Comparison of ENCODE assay signal across 9 cellular contexts in genomic region chr20:36932067-36932466, GRCh38. TPM values are rescaled to one million over a fixed set of nuclear protein-coding genes. Genes with fewer than 3 reads are reported as not detected.
DNase-seq lines count a peak whose midpoint lies in the region; ATAC-seq, FAIRE-seq and TF ChIP-seq lines count a peak whose summit lies in the region.
"Not testable (repeated sequence)": the region's sequence is repeated elsewhere in the genome, so short reads cannot be mapped to it uniquely, and the experiment has no call there.
"Had no signal": no experiment of that assay in that cellular context is flagged by ENCODE, and none has a peak within 500 bp of the region (broad histone marks: within the 10 kb centered on the region; RNA-seq: fewer than 3 reads in every experiment).

No MANE protein-coding gene starts in this region.

- H3K36me3 ChIP-seq in HepG2 (replicated peaks in 1 of 2; ENCODE audit: control insufficient read depth in 1 of 2, insufficient read depth in 2 of 2, low read length in 2 of 2) (peaks cover 2 to 20% of the 10 kb centered on the region in 2 experiments; a peak in 2 of 5 replicates), psoas muscle (ENCODE audit: insufficient read depth in 1 of 2, low read depth in 1 of 2) (peaks cover 0 to 52% of the 10 kb centered on the region in 2 donors), tibial nerve (peaks cover 9 to 96% (median 29%) of the 10 kb centered on the region in 3 donors)

- DNase-seq in CD14-positive monocyte (ENCODE audit: low spot score); T-helper 17 cell; activated CD8-positive, alpha-beta T cell treated with anti-CD3 and anti-CD28 coated beads for 36 hours; activated naive CD4-positive, alpha-beta T cell treated with anti-CD3 and anti-CD28 coated beads for 36 hours; HepG2 (ENCODE audit: low spot score); psoas muscle; tibial nerve (ENCODE audit: low spot score in 2 of 2): not testable (repeated sequence)

- in situ Hi-C loops in HepG2 (cut with HindIII; ENCODE audit: extremely low pct_ligation_motif_present, low pct_unique_long_range_greater_than_20kb): not testable (repeated sequence)

- not testable (repeated sequence) for H3K27me3 Mint-ChIP-seq in CD14-positive monocyte (ENCODE audit: low read depth in 3 of 3); T-helper 17 cell; activated CD8-positive, alpha-beta T cell treated with anti-CD3 and anti-CD28 coated beads for 36 hours; activated naive CD4-positive, alpha-beta T cell treated with anti-CD3 and anti-CD28 coated beads for 36 hours (ENCODE audit: low read depth); dendritic cell treated with granulocyte-macrophage colony-stimulating factor and Interleukin-4, amounts not matched to agents 40 ng/mL and 50 ng/mL, for 4 days

- H3K27ac Mint-ChIP-seq in CD14-positive monocyte (peak overlapping the region; percentile 70 to 93 (median 87)), T-helper 17 cell (peak overlapping the region; percentile 94)
- H3K27ac Mint-ChIP-seq in activated CD8-positive, alpha-beta T cell treated with anti-CD3 and anti-CD28 coated beads for 36 hours: peak overlapping the region; percentile 62
- peak overlapping the region; percentile 56 for H3K27ac Mint-ChIP-seq in activated naive CD4-positive, alpha-beta T cell treated with anti-CD3 and anti-CD28 coated beads for 36 hours
- peak overlapping the region; percentile 77 for H3K27ac Mint-ChIP-seq in dendritic cell treated with granulocyte-macrophage colony-stimulating factor and Interleukin-4, amounts not matched to agents 40 ng/mL and 50 ng/mL, for 4 days

- not testable (repeated sequence) for TF ChIP-seq POLR2A in HepG2 (IDR thresholded peaks at IDR 0.05; ENCODE audit: insufficient read depth in 1 of 2, low read depth in 2 of 2, low read length in 2 of 2); tibial nerve (IDR thresholded peaks at IDR 0.05)

- WGBS in HepG2 (ENCODE audit: low lambda C conversion rate): 96% methylated on average over 12 of the region's 12 CpGs
- WGBS in psoas muscle, 3 donors: 48 to 71% (median 52%) methylated on average over 11 to 12 of the region's 12 CpGs
- WGBS in tibial nerve, 2 donors: 86 to 91% methylated on average over 12 of the region's 12 CpGs

- not testable (repeated sequence) for TF ChIP-seq RAD21 in HepG2 (CRISPR knock-in tag; IDR thresholded peaks at IDR 0.05)

- intact Hi-C loops in CD14-positive monocyte (cut with micrococcal nuclease); activated CD8-positive, alpha-beta T cell treated with anti-CD3 and anti-CD28 coated beads for 36 hours (cut with micrococcal nuclease); activated naive CD4-positive, alpha-beta T cell treated with anti-CD3 and anti-CD28 coated beads for 36 hours (cut with micrococcal nuclease); HepG2 (cut with micrococcal nuclease; ENCODE audit: unreplicated experiment); psoas muscle (cut with DNase I): not testable (repeated sequence)
- intact Hi-C loops in dendritic cell treated with granulocyte-macrophage colony-stimulating factor and Interleukin-4, amounts not matched to agents 40 ng/mL and 50 ng/mL, for 4 days (cut with micrococcal nuclease): loop anchor here (10.0 kb wide), 1 partner anchor 153 kb away; no protein-coding TSS in a partner anchor

- not testable (repeated sequence) for H3K79me2 ChIP-seq in HepG2 (ENCODE audit: insufficient read depth, low read length)

- TF ChIP-seq EP300 in HepG2 (IDR thresholded peaks at IDR 0.05; ENCODE audit: low read depth in 2 of 2, low read length in 2 of 2); HepG2 (CRISPR knock-in tag; IDR thresholded peaks at IDR 0.05; ENCODE audit: borderline replicate concordance): not testable (repeated sequence)
- peak in 1 of 2 donors; percentile 15 for TF ChIP-seq EP300 in tibial nerve (IDR thresholded peaks at IDR 0.05)

- not testable (repeated sequence) for H3K9me3 ChIP-seq in T-helper 17 cell (ENCODE audit: control insufficient read depth, low read length, poor library complexity, severe bottlenecking); HepG2 (ENCODE audit: low read length); psoas muscle; tibial nerve

- H3K4me1 ChIP-seq in HepG2 (ENCODE audit: insufficient read depth, low read length) (peaks cover 52% of the 10 kb centered on the region), psoas muscle (peaks cover 11% of the 10 kb centered on the region), tibial nerve (peaks cover 0 to 87% (median 37%) of the 10 kb centered on the region in 4 donors)

- H3K4me3 ChIP-seq in HepG2 (replicated peaks in 1 of 3; ENCODE audit: insufficient read depth in 1 of 3, low read depth in 2 of 3, low read length in 3 of 3); psoas muscle; tibial nerve: not testable (repeated sequence)

- BruUV-seq in HepG2 (replicated peaks; lab: Mats Ljungman, UMichigan): not testable (repeated sequence)

- POLR2A ChIA-PET in activated CD8-positive, alpha-beta T cell treated with anti-CD3 and anti-CD28 coated beads for 36 hours (lab: Charles Lee); HepG2 (lab: Yijun Ruan, JAX): not testable (repeated sequence)

- H3K4me1 Mint-ChIP-seq in CD14-positive monocyte (peaks cover 49% of the 10 kb centered on the region), T-helper 17 cell (peaks cover 27% of the 10 kb centered on the region)
- H3K4me1 Mint-ChIP-seq in activated CD8-positive, alpha-beta T cell treated with anti-CD3 and anti-CD28 coated beads for 36 hours (ENCODE audit: low read depth): peaks cover 46% of the 10 kb centered on the region
- H3K4me1 Mint-ChIP-seq in activated naive CD4-positive, alpha-beta T cell treated with anti-CD3 and anti-CD28 coated beads for 36 hours (ENCODE audit: low read depth): peaks cover 57% of the 10 kb centered on the region
- H3K4me1 Mint-ChIP-seq in dendritic cell treated with granulocyte-macrophage colony-stimulating factor and Interleukin-4, amounts not matched to agents 40 ng/mL and 50 ng/mL, for 4 days (ENCODE audit: low read depth): peaks cover 76% of the 10 kb centered on the region

- H3K4me2 ChIP-seq in HepG2 (ENCODE audit: low read depth, low read length): not testable (repeated sequence)

- CTCF ChIA-PET in activated CD8-positive, alpha-beta T cell treated with anti-CD3 and anti-CD28 coated beads for 36 hours (lab: Charles Lee): interaction anchor here (2.8 kb wide), 1 partner anchor 12 kb away, joined by 15 read pairs; no protein-coding TSS in a partner anchor
- CTCF ChIA-PET in activated naive CD4-positive, alpha-beta T cell treated with anti-CD3 and anti-CD28 coated beads for 36 hours (lab: Charles Lee): interaction anchor here (0.6 kb wide), 1 partner anchor 26 kb away, joined by 3 read pairs; no protein-coding TSS in a partner anchor
- CTCF ChIA-PET in HepG2 (lab: Yijun Ruan, JAX; ENCODE audit: low intra/inter-chr PET ratio, low total read pairs): not testable (repeated sequence)

- TF ChIP-seq CTCF in CD14-positive monocyte (IDR thresholded peaks at IDR 0.05); activated CD8-positive, alpha-beta T cell treated with anti-CD3 and anti-CD28 coated beads for 36 hours (IDR thresholded peaks at IDR 0.05); HepG2 (CRISPR knock-in tag; IDR thresholded peaks at IDR 0.05); psoas muscle (IDR thresholded peaks at IDR 0.05); tibial nerve (IDR thresholded peaks at IDR 0.05): not testable (repeated sequence)

- not testable (repeated sequence) for H3K9me3 Mint-ChIP-seq in CD14-positive monocyte; activated CD8-positive, alpha-beta T cell treated with anti-CD3 and anti-CD28 coated beads for 36 hours; activated naive CD4-positive, alpha-beta T cell treated with anti-CD3 and anti-CD28 coated beads for 36 hours; dendritic cell treated with granulocyte-macrophage colony-stimulating factor and Interleukin-4, amounts not matched to agents 40 ng/mL and 50 ng/mL, for 4 days

- not testable (repeated sequence) for H2AFZ ChIP-seq in HepG2 (ENCODE audit: low read length)

- ATAC-seq in T-helper 17 cell; activated CD8-positive, alpha-beta T cell treated with anti-CD3 and anti-CD28 coated beads for 36 hours; HepG2: not testable (repeated sequence)
- peak in 3 of 4 donors; percentile 23 to 54 (median 34) for ATAC-seq in psoas muscle

- H3K4me3 Mint-ChIP-seq in CD14-positive monocyte (peak overlapping the region; percentile 26 to 39), T-helper 17 cell (peak overlapping the region; percentile 41)
- not testable (repeated sequence) for H3K4me3 Mint-ChIP-seq in activated CD8-positive, alpha-beta T cell treated with anti-CD3 and anti-CD28 coated beads for 36 hours; activated naive CD4-positive, alpha-beta T cell treated with anti-CD3 and anti-CD28 coated beads for 36 hours
- peak overlapping the region; percentile 49 for H3K4me3 Mint-ChIP-seq in dendritic cell treated with granulocyte-macrophage colony-stimulating factor and Interleukin-4, amounts not matched to agents 40 ng/mL and 50 ng/mL, for 4 days

- peaks cover 78 to 98% of the 10 kb centered on the region in 2 donors for H3K36me3 Mint-ChIP-seq in CD14-positive monocyte
- not testable (repeated sequence) for H3K36me3 Mint-ChIP-seq in T-helper 17 cell (ENCODE audit: low read depth)
- peaks cover 57% of the 10 kb centered on the region for H3K36me3 Mint-ChIP-seq in activated CD8-positive, alpha-beta T cell treated with anti-CD3 and anti-CD28 coated beads for 36 hours (ENCODE audit: low read depth)
- H3K36me3 Mint-ChIP-seq in activated naive CD4-positive, alpha-beta T cell treated with anti-CD3 and anti-CD28 coated beads for 36 hours (ENCODE audit: low read depth): peaks cover 47% of the 10 kb centered on the region
- peaks cover 100% of the 10 kb centered on the region for H3K36me3 Mint-ChIP-seq in dendritic cell treated with granulocyte-macrophage colony-stimulating factor and Interleukin-4, amounts not matched to agents 40 ng/mL and 50 ng/mL, for 4 days (ENCODE audit: low read depth)

- not testable (repeated sequence) for H3K27ac ChIP-seq in HepG2 (ENCODE audit: extremely low read length, insufficient read depth, low read length); psoas muscle
- H3K27ac ChIP-seq in tibial nerve: peak overlapping the region in 3 of 4 donors; percentile 33 to 99 (median 90)

- H3K27me3 ChIP-seq in HepG2 (ENCODE audit: control insufficient read depth in 1 of 2, insufficient read depth in 2 of 2, low read length in 2 of 2); psoas muscle (ENCODE audit: insufficient read depth in 3 of 3, low read length in 2 of 3); tibial nerve: not testable (repeated sequence)

- not testable (repeated sequence) for H4K20me1 ChIP-seq in HepG2 (ENCODE audit: insufficient read depth, low read length)

- not testable (repeated sequence) for H3K9ac ChIP-seq in HepG2 (ENCODE audit: insufficient read depth, low read depth, low read length)

- not testable (repeated sequence) for FAIRE-seq in HepG2 (lab: Jason Lieb, UNC)

RNA-seq across cellular contexts. Expression of gene SAMHD1, which starts 19.4 kb away (rescaled TPM):
- polyA plus RNA-seq in CD14-positive monocyte (100 to 1,000 TPM; 590 to 796 TPM), HepG2 (2011; rRNA removed) (13.2 and 16.9 TPM in 2 replicates), psoas muscle (10 to 100 TPM; 17.0 to 29.4 (median 20.3) TPM)
- total RNA-seq in T-helper 17 cell (100 to 1,000 TPM; 275 to 286 TPM), HepG2 (2016; rRNA removed; fragmentation: Illumina TruSeq; extraction: Trizol) (43.5 and 57.7 TPM in 2 replicates), psoas muscle (10 to 100 TPM; 18.2 to 36.4 (median 27.2) TPM), tibial nerve (100 to 1,000 TPM; 466 to 595 (median 566) TPM)
- total RNA-seq in activated CD8-positive, alpha-beta T cell treated with anti-CD3 and anti-CD28 coated beads for 36 hours: 10 to 100 TPM; 30.6 to 35.9 TPM
- total RNA-seq in activated naive CD4-positive, alpha-beta T cell treated with anti-CD3 and anti-CD28 coated beads for 36 hours: 10 to 100 TPM; 29.9 to 33.5 TPM
- 5.2 and 6.2 TPM in 2 replicates for total RNA-seq in HepG2 (2016; cell fraction: cytosol; rRNA removed; fragmentation: Illumina TruSeq; extraction: Trizol; ENCODE audit: low read depth)
- 41.4 and 56.8 TPM in 2 replicates for total RNA-seq in HepG2 (2016; cell fraction: insoluble cytoplasmic fraction; rRNA removed; fragmentation: Illumina TruSeq; extraction: Trizol)
- 13.7 and 15.1 TPM in 2 replicates for total RNA-seq in HepG2 (2016; cell fraction: membrane; rRNA removed; fragmentation: Illumina TruSeq; extraction: Trizol)
- total RNA-seq in HepG2 (2016; cell fraction: nucleus; rRNA removed; fragmentation: Illumina TruSeq; extraction: Trizol): 37.8 and 40.5 TPM in 2 replicates
- polyA plus RNA-seq in HepG2 (2011; cell fraction: cytosol; rRNA removed): 7.9 and 11.7 TPM in 2 replicates
- 7.0 and 9.0 TPM in 2 replicates for polyA plus RNA-seq in HepG2 (2011; cell fraction: nucleus; rRNA removed)
- 15.7 and 17.1 TPM in 2 replicates for polyA plus RNA-seq in HepG2 (2012)
- polyA plus RNA-seq in HepG2 (2016; cell fraction: cytosol; fragmentation: Illumina TruSeq; extraction: Trizol; ENCODE audit: low read depth): 3.2 and 3.7 TPM in 2 replicates
- 44.6 and 50.6 TPM in 2 replicates for polyA plus RNA-seq in HepG2 (2016; cell fraction: insoluble cytoplasmic fraction; fragmentation: Illumina TruSeq; extraction: Trizol; ENCODE audit: low read depth)
- 9.0 and 11.0 TPM in 2 replicates for polyA plus RNA-seq in HepG2 (2016; cell fraction: membrane; fragmentation: Illumina TruSeq; extraction: Trizol; ENCODE audit: low read depth)
- 34.9 and 36.6 TPM in 2 replicates for polyA plus RNA-seq in HepG2 (2016; cell fraction: nucleus; fragmentation: Illumina TruSeq; extraction: Trizol; ENCODE audit: insufficient read depth, low read depth)
- polyA minus RNA-seq in HepG2 (2011; rRNA and poly(A)+ RNA removed; ENCODE audit: low replicate concordance): 27.0 and 42.7 TPM in 2 replicates
- 17.3 and 22.0 TPM in 2 replicates for polyA minus RNA-seq in HepG2 (2011; cell fraction: cytosol; rRNA and poly(A)+ RNA removed)
- 42.0 and 50.0 TPM in 2 replicates for polyA minus RNA-seq in HepG2 (2011; cell fraction: nucleus; rRNA and poly(A)+ RNA removed)

RNA-seq across cellular contexts. Expression of gene TLDC2, which starts 56.1 kb away (rescaled TPM):
- polyA plus RNA-seq in CD14-positive monocyte (not detected), HepG2 (2011; rRNA removed) (0.69 and 1.5 TPM in 2 replicates), psoas muscle (under 1 TPM in 2 of 3 donors, not detected in 1; 0.04 to 0.05 TPM)
- total RNA-seq in T-helper 17 cell (not detected), HepG2 (2016; rRNA removed; fragmentation: Illumina TruSeq; extraction: Trizol) (1.2 and 1.6 TPM in 2 replicates), psoas muscle (under 1 TPM in 1 of 4 donors, not detected in 3; 0.15 TPM), tibial nerve (not detected)
- not detected for total RNA-seq in activated CD8-positive, alpha-beta T cell treated with anti-CD3 and anti-CD28 coated beads for 36 hours
- total RNA-seq in activated naive CD4-positive, alpha-beta T cell treated with anti-CD3 and anti-CD28 coated beads for 36 hours: not detected
- 0.62 and 0.81 TPM in 2 replicates for total RNA-seq in HepG2 (2016; cell fraction: cytosol; rRNA removed; fragmentation: Illumina TruSeq; extraction: Trizol; ENCODE audit: low read depth)
- 1.4 and 1.9 TPM in 2 replicates for total RNA-seq in HepG2 (2016; cell fraction: insoluble cytoplasmic fraction; rRNA removed; fragmentation: Illumina TruSeq; extraction: Trizol)
- 0.99 and 1.00 TPM in 2 replicates for total RNA-seq in HepG2 (2016; cell fraction: membrane; rRNA removed; fragmentation: Illumina TruSeq; extraction: Trizol)
- total RNA-seq in HepG2 (2016; cell fraction: nucleus; rRNA removed; fragmentation: Illumina TruSeq; extraction: Trizol): 0.91 and 1.4 TPM in 2 replicates
- polyA plus RNA-seq in HepG2 (2011; cell fraction: cytosol; rRNA removed): 0.95 and 1.1 TPM in 2 replicates
- 0.54 and 1.2 TPM in 2 replicates for polyA plus RNA-seq in HepG2 (2011; cell fraction: nucleus; rRNA removed)
- 0.45 and 1.3 TPM in 2 replicates for polyA plus RNA-seq in HepG2 (2012)
- 0.27 and 0.36 TPM in 2 replicates for polyA plus RNA-seq in HepG2 (2016; cell fraction: cytosol; fragmentation: Illumina TruSeq; extraction: Trizol; ENCODE audit: low read depth)
- 1.3 and 1.7 TPM in 2 replicates for polyA plus RNA-seq in HepG2 (2016; cell fraction: insoluble cytoplasmic fraction; fragmentation: Illumina TruSeq; extraction: Trizol; ENCODE audit: low read depth)
- polyA plus RNA-seq in HepG2 (2016; cell fraction: membrane; fragmentation: Illumina TruSeq; extraction: Trizol; ENCODE audit: low read depth): 0.85 and 0.96 TPM in 2 replicates
- 0.45 and 0.70 TPM in 2 replicates for polyA plus RNA-seq in HepG2 (2016; cell fraction: nucleus; fragmentation: Illumina TruSeq; extraction: Trizol; ENCODE audit: insufficient read depth, low read depth)
- 1.4 TPM in 1 of 2 replicates, not detected in the other for polyA minus RNA-seq in HepG2 (2011; rRNA and poly(A)+ RNA removed; ENCODE audit: low replicate concordance)
- 1.2 TPM in 1 of 2 replicates, not detected in the other for polyA minus RNA-seq in HepG2 (2011; cell fraction: cytosol; rRNA and poly(A)+ RNA removed)
- polyA minus RNA-seq in HepG2 (2011; cell fraction: nucleus; rRNA and poly(A)+ RNA removed): 2.2 TPM in 2 replicates
- total RNA-seq: LHCN-M2 had no signal
